1 cellular context compared by ENCODE assay signal in the genomic region with DNA sequence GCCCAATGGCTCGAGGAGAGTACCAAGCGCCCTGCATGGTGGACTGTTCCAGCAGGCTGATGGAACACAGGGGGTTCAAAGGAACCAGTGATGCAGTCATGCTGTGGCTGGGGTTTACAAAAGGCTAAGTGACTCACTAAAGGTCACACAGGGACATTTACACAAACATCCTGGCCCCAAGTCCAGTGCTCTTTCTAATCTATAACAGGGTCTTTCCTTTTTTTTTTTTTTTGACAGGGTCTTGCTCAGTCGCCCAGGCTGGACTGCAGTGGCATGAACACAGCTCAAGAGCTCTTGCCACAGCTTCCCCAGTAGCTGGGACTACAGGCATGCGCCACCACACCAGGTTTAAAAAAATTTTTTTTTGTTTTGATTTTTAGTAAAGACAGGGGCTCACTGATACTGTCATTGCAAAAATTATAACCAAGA.
TF ChIP-seq lines count a peak whose summit lies in the region.

No MANE protein-coding gene starts in this region.

TF ChIP-seq in HepG2, 621 proteins besides CTCF, POLR2A, EP300 and RAD21 (continued from another document and continues in another):
- TF ChIP-seq, protein P1, sequence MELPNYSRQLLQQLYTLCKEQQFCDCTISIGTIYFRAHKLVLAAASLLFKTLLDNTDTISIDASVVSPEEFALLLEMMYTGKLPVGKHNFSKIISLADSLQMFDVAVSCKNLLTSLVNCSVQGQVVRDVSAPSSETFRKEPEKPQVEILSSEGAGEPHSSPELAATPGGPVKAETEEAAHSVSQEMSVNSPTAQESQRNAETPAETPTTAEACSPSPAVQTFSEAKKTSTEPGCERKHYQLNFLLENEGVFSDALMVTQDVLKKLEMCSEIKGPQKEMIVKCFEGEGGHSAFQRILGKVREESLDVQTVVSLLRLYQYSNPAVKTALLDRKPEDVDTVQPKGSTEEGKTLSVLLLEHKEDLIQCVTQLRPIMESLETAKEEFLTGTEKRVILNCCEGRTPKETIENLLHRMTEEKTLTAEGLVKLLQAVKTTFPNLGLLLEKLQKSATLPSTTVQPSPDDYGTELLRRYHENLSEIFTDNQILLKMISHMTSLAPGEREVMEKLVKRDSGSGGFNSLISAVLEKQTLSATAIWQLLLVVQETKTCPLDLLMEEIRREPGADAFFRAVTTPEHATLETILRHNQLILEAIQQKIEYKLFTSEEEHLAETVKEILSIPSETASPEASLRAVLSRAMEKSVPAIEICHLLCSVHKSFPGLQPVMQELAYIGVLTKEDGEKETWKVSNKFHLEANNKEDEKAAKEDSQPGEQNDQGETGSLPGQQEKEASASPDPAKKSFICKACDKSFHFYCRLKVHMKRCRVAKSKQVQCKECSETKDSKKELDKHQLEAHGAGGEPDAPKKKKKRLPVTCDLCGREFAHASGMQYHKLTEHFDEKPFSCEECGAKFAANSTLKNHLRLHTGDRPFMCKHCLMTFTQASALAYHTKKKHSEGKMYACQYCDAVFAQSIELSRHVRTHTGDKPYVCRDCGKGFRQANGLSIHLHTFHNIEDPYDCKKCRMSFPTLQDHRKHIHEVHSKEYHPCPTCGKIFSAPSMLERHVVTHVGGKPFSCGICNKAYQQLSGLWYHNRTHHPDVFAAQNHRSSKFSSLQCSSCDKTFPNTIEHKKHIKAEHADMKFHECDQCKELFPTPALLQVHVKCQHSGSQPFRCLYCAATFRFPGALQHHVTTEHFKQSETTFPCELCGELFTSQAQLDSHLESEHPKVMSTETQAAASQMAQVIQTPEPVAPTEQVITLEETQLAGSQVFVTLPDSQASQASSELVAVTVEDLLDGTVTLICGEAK (IDR thresholded peaks at IDR 0.05) = no peak
- TF ChIP-seq, protein P1 (CRISPR knock-in tag; IDR thresholded peaks at IDR 0.05) = no peak; the same call in 1 of the 2 replicates
- TF ChIP-seq RAD51 (IDR thresholded peaks at IDR 0.05; ENCODE audit: borderline replicate concordance) = no peak
- no peak for TF ChIP-seq ZKSCAN8 (CRISPR knock-in tag; IDR thresholded peaks at IDR 0.05; ENCODE audit: borderline replicate concordance)
- TF ChIP-seq ZSCAN9 (CRISPR knock-in tag; IDR thresholded peaks at IDR 0.05; ENCODE audit: borderline replicate concordance) = peak; percentile 62; the same call in 1 of the 2 replicates
- peak; percentile 63; the same call in 1 of the 2 replicates for TF ChIP-seq POGZ (CRISPR knock-in tag; IDR thresholded peaks at IDR 0.05)
- TF ChIP-seq, protein P2, sequence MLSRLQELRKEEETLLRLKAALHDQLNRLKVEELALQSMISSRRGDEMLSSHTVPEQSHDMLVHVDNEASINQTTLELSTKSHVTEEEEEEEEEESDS (CRISPR knock-in tag; IDR thresholded peaks at IDR 0.05; ENCODE audit: borderline replicate concordance) = no peak
- TF ChIP-seq POLR2AphosphoS5 (IDR thresholded peaks at IDR 0.05; ENCODE audit: low read depth, low read length) = peak; percentile 16; the same call in 1 of the 2 replicates
- no peak for TF ChIP-seq ZNF34 (CRISPR knock-in tag; IDR thresholded peaks at IDR 0.05; ENCODE audit: borderline replicate concordance)
- peak; percentile 56; the same call in 1 of the 2 replicates for TF ChIP-seq NFIC (IDR thresholded peaks at IDR 0.05; ENCODE audit: low read length)
- TF ChIP-seq ZNF446 (CRISPR knock-in tag; IDR thresholded peaks at IDR 0.05) = no peak
- peak; percentile 66 for TF ChIP-seq BCL6 (CRISPR knock-in tag; IDR thresholded peaks at IDR 0.05)
- TF ChIP-seq RXRB (CRISPR knock-in tag; IDR thresholded peaks at IDR 0.05; ENCODE audit: borderline replicate concordance) = peak; percentile 98
- TF ChIP-seq, protein P3, sequence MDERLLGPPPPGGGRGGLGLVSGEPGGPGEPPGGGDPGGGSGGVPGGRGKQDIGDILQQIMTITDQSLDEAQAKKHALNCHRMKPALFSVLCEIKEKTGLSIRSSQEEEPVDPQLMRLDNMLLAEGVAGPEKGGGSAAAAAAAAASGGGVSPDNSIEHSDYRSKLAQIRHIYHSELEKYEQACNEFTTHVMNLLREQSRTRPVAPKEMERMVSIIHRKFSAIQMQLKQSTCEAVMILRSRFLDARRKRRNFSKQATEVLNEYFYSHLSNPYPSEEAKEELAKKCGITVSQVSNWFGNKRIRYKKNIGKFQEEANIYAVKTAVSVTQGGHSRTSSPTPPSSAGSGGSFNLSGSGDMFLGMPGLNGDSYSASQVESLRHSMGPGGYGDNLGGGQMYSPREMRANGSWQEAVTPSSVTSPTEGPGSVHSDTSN (CRISPR knock-in tag; IDR thresholded peaks at IDR 0.05) = no peak
- TF ChIP-seq, protein P4, sequence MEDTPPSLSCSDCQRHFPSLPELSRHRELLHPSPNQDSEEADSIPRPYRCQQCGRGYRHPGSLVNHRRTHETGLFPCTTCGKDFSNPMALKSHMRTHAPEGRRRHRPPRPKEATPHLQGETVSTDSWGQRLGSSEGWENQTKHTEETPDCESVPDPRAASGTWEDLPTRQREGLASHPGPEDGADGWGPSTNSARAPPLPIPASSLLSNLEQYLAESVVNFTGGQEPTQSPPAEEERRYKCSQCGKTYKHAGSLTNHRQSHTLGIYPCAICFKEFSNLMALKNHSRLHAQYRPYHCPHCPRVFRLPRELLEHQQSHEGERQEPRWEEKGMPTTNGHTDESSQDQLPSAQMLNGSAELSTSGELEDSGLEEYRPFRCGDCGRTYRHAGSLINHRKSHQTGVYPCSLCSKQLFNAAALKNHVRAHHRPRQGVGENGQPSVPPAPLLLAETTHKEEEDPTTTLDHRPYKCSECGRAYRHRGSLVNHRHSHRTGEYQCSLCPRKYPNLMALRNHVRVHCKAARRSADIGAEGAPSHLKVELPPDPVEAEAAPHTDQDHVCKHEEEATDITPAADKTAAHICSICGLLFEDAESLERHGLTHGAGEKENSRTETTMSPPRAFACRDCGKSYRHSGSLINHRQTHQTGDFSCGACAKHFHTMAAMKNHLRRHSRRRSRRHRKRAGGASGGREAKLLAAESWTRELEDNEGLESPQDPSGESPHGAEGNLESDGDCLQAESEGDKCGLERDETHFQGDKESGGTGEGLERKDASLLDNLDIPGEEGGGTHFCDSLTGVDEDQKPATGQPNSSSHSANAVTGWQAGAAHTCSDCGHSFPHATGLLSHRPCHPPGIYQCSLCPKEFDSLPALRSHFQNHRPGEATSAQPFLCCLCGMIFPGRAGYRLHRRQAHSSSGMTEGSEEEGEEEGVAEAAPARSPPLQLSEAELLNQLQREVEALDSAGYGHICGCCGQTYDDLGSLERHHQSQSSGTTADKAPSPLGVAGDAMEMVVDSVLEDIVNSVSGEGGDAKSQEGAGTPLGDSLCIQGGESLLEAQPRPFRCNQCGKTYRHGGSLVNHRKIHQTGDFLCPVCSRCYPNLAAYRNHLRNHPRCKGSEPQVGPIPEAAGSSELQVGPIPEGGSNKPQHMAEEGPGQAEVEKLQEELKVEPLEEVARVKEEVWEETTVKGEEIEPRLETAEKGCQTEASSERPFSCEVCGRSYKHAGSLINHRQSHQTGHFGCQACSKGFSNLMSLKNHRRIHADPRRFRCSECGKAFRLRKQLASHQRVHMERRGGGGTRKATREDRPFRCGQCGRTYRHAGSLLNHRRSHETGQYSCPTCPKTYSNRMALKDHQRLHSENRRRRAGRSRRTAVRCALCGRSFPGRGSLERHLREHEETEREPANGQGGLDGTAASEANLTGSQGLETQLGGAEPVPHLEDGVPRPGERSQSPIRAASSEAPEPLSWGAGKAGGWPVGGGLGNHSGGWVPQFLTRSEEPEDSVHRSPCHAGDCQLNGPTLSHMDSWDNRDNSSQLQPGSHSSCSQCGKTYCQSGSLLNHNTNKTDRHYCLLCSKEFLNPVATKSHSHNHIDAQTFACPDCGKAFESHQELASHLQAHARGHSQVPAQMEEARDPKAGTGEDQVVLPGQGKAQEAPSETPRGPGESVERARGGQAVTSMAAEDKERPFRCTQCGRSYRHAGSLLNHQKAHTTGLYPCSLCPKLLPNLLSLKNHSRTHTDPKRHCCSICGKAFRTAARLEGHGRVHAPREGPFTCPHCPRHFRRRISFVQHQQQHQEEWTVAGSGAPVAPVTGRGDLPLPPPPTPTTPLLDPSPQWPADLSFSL (CRISPR knock-in tag; IDR thresholded peaks at IDR 0.05) = no peak
- TF ChIP-seq ZNF329 (CRISPR knock-in tag; IDR thresholded peaks at IDR 0.05; ENCODE audit: low read depth) = no peak
- no peak for TF ChIP-seq SMYD3 (CRISPR knock-in tag; IDR thresholded peaks at IDR 0.05)
- TF ChIP-seq ZNF616 (CRISPR knock-in tag; IDR thresholded peaks at IDR 0.05; ENCODE audit: low read depth) = no peak
- no peak for TF ChIP-seq EEA1 (CRISPR knock-in tag; IDR thresholded peaks at IDR 0.05; ENCODE audit: borderline replicate concordance)
- TF ChIP-seq ZNF713 (CRISPR knock-in tag; IDR thresholded peaks at IDR 0.05) = no peak
- TF ChIP-seq NFE2L1 (CRISPR knock-in tag; IDR thresholded peaks at IDR 0.05; ENCODE audit: borderline replicate concordance) = no peak
- TF ChIP-seq SRY (CRISPR knock-in tag; IDR thresholded peaks at IDR 0.05) = no peak
- peak; percentile 73; the same call in 1 of the 2 replicates for TF ChIP-seq CBX5 (CRISPR knock-in tag; IDR thresholded peaks at IDR 0.05; ENCODE audit: borderline replicate concordance)
- no peak for TF ChIP-seq GABPA (IDR thresholded peaks at IDR 0.05; ENCODE audit: low read depth, low read length)
- peak; percentile 44 for TF ChIP-seq GABPA (CRISPR knock-in tag; IDR thresholded peaks at IDR 0.05; ENCODE audit: low read depth)
- TF ChIP-seq EED (CRISPR knock-in tag; IDR thresholded peaks at IDR 0.05) = no peak
- peak; percentile 96 for TF ChIP-seq NR2F6 (IDR thresholded peaks at IDR 0.05)
- TF ChIP-seq NR2F6 (CRISPR knock-in tag; IDR thresholded peaks at IDR 0.05) = peak; percentile 95
- TF ChIP-seq NFATC3 (CRISPR knock-in tag; IDR thresholded peaks at IDR 0.05) = no peak
- no peak for TF ChIP-seq CBFB (CRISPR knock-in tag; IDR thresholded peaks at IDR 0.05)
- TF ChIP-seq, protein P5, sequence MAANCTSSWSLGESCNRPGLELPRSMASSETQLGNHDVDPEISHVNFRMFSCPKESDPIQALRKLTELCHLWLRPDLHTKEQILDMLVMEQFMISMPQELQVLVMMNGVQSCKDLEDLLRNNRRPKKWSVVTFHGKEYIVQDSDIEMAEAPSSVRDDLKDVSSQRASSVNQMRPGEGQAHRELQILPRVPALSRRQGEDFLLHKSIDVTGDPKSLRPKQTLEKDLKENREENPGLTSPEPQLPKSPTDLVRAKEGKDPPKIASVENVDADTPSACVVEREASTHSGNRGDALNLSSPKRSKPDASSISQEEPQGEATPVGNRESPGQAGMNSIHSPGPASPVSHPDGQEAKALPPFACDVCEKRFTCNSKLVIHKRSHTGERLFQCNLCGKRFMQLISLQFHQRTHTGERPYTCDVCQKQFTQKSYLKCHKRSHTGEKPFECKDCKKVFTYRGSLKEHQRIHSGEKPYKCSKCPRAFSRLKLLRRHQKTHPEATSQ (CRISPR knock-in tag; IDR thresholded peaks at IDR 0.05; ENCODE audit: borderline replicate concordance) = peak; percentile 12; the same call in 1 of the 2 replicates
- no peak for TF ChIP-seq RFXANK (CRISPR knock-in tag; IDR thresholded peaks at IDR 0.05)
- no peak for TF ChIP-seq SIN3B (IDR thresholded peaks at IDR 0.05; ENCODE audit: low read length)
- no peak for TF ChIP-seq HOXA5 (CRISPR knock-in tag; IDR thresholded peaks at IDR 0.05)
- TF ChIP-seq ZNF136 (CRISPR knock-in tag; IDR thresholded peaks at IDR 0.05; ENCODE audit: low read depth) = no peak
- no peak for TF ChIP-seq ZNF282 (IDR thresholded peaks at IDR 0.05; ENCODE audit: partially characterized antibody)
- no peak for TF ChIP-seq ZNF274 (CRISPR knock-in tag; IDR thresholded peaks at IDR 0.05)
- no peak for TF ChIP-seq SNAI1 (CRISPR knock-in tag; IDR thresholded peaks at IDR 0.05; ENCODE audit: borderline replicate concordance)
- TF ChIP-seq PRMT3 (CRISPR knock-in tag; IDR thresholded peaks at IDR 0.05; ENCODE audit: borderline replicate concordance, low read depth) = no peak
- TF ChIP-seq RORA (CRISPR knock-in tag; IDR thresholded peaks at IDR 0.05) = no peak
